9 cellular contexts compared by ENCODE assay signal in the genomic region with DNA sequence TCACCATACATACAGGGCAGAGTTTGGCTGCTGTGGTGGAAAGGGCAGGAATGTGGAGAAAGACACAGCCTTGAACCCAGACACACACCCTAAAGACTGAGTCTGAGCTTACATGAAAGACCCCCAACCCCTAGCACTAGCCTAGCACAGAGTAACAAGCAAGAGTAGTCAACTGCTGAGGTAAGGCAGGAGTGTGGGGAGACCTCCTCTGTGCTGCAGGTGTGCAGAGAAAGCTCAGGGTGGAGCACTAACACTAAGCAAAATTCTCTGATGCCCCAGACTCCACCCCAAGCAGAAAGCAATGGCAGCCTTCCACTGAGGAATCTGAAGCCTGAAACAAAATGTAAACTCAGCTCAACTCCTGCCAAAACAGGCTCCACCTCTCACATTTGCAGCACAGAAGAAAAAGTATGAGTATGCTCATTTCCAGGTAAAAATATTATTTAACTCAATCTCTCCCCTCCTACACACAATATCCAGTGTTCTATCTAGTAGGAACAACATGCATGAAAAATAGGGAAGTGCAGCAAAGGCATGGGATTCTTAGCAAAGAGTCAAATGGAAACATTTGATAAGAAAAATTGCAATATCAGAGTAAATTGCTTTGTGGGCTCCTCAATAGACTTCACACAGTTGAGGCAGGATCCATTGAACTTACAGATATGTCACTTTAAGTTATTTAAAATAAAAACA.
A peak's percentile ranks its signal among the peaks of the same experiment; 100 is the strongest.
DNase-seq lines count a peak whose midpoint lies in the region; ATAC-seq and TF ChIP-seq lines count a peak whose summit lies in the region.
"Had no signal": no experiment of that assay in that cellular context is flagged by ENCODE, and none has a peak within 500 bp of the region (broad histone marks: within the 10 kb centered on the region; RNA-seq: fewer than 3 reads in every experiment).

No MANE protein-coding gene starts in this region.

- TF ChIP-seq CTCF in esophagus muscularis mucosa (IDR thresholded peaks at IDR 0.05) (peak in 2 of 3 experiments; percentile 27 to 34), prostate gland (IDR thresholded peaks at IDR 0.05) (peak in 2 of 4 experiments; percentile 30 to 42)

- ATAC-seq in GM19043 (IDR thresholded peaks at IDR 0.05; ENCODE audit: low read depth, unreplicated experiment) (peak; percentile 45), HG03064 (IDR thresholded peaks at IDR 0.05; ENCODE audit: low read depth, unreplicated experiment) (peak; percentile 44), GM18520 (IDR thresholded peaks at IDR 0.05; ENCODE audit: unreplicated experiment) (no peak)

- intact Hi-C loops in esophagus muscularis mucosa (cut with DNase I) (loop anchor here (10.0 kb wide), 1 partner anchor 196 kb away; no protein-coding TSS in a partner anchor), prostate gland (cut with DNase I) (loop anchor here (2.0 kb wide), 1 partner anchor 198 kb away; no protein-coding TSS in a partner anchor)

- DNase-seq in DMS 273 (lab: John Stamatoyannopoulos, UW; ENCODE audit: unreplicated experiment) (peak; percentile 58), DMS 273 treated with DMSO at 0.1 percent for 48 hours (lab: John Stamatoyannopoulos, UW) (no peak), OCI-M1 (lab: John Stamatoyannopoulos, UW) (peak; percentile 69), esophagus muscularis mucosa (ENCODE audit: extremely low spot score) (no peak), prostate gland (ENCODE audit: low spot score) (peak; percentile 34)

- H3K4me1 ChIP-seq in esophagus muscularis mucosa (peaks cover 24 to 36% (median 29%) of the 10 kb centered on the region in 4 donors), prostate gland (replicated peaks) (no peaks in the 10 kb centered on the region)

- peak overlapping the region in 1 of 4 donors; percentile 2 for H3K27ac ChIP-seq in esophagus muscularis mucosa (replicated peaks in 1 of 4)
- no peak overlapping the region for H3K27ac ChIP-seq in prostate gland
- H3K27ac ChIP-seq: 22Rv1 had no signal

- peaks cover 0 to 2% (median 0%) of the 10 kb centered on the region in 4 donors for H3K36me3 ChIP-seq in esophagus muscularis mucosa
- no peaks in the 10 kb centered on the region for H3K36me3 ChIP-seq in prostate gland

- H3K27me3 ChIP-seq in esophagus muscularis mucosa (no peaks in the 10 kb centered on the region), prostate gland (replicated peaks; ENCODE audit: insufficient read depth) (no peaks in the 10 kb centered on the region)

- TF ChIP-seq EP300 in esophagus muscularis mucosa (IDR thresholded peaks at IDR 0.05), result no peak

- H3K4me3 ChIP-seq in esophagus muscularis mucosa, result no peak overlapping the region
- H3K4me3 ChIP-seq in prostate gland, result no peak overlapping the region

- TF ChIP-seq POLR2A in esophagus muscularis mucosa (IDR thresholded peaks at IDR 0.05; ENCODE audit: low read depth) (no peak), prostate gland (IDR thresholded peaks at IDR 0.05) (no peak)

- H3K9me3 ChIP-seq in esophagus muscularis mucosa, result no peaks in the 10 kb centered on the region
- no peaks in the 10 kb centered on the region for H3K9me3 ChIP-seq in prostate gland

Comparison
In these comparisons a context has a peak if more than half of its experiments do, and no peak if none do; other contexts are left out.
1. DNase-seq: peak in DMS 273 (single experiment), OCI-M1 (single experiment) and prostate gland (single experiment); none in DMS 273 treated with DMSO at 0.1 percent for 48 hours (single experiment) and esophagus muscularis mucosa (single experiment).